19 cellular contexts compared by ENCODE assay signal in genomic region chr5:134948929-134949328, GRCh38. TPM values are rescaled to one million over a fixed set of nuclear protein-coding genes. Genes with fewer than 3 reads are reported as not detected.
DNase-seq lines count a peak whose midpoint lies in the region; ATAC-seq and TF ChIP-seq lines count a peak whose summit lies in the region.
"Had no signal": no experiment of that assay in that cellular context is flagged by ENCODE, and none has a peak within 500 bp of the region (broad histone marks: within the 10 kb centered on the region; RNA-seq: fewer than 3 reads in every experiment).

No MANE protein-coding gene starts in this region.

- in situ Hi-C loops in astrocyte of the cerebellum (cut with HindIII; ENCODE audit: low sequenced_read_pairs) = no loop called here

- TF ChIP-seq RAD21 in SK-N-SH (IDR thresholded peaks at IDR 0.05; ENCODE audit: low read length) = no peak

- peak; percentile 12; the same call in 1 of the 3 replicates for ATAC-seq in SK-N-SH treated with all-trans-retinoic acid at 6 μM for 48 hours
- ATAC-seq in GM21825 (IDR thresholded peaks at IDR 0.05; ENCODE audit: unreplicated experiment) = no peak
- ATAC-seq: T-cell had no signal

- peaks cover 7% of the 10 kb centered on the region for H3F3A ChIP-seq in SK-N-SH (replicated peaks; ENCODE audit: insufficient read depth)

- no peaks in the 10 kb centered on the region for H4K20me1 ChIP-seq in SK-N-SH (ENCODE audit: insufficient read depth)

- POLR2A ChIA-PET in SK-N-SH (lab: Yijun Ruan, JAX) = interaction anchor here (0.6 kb wide), 1 partner anchor 38 kb away, joined by 4 read pairs; no protein-coding TSS in a partner anchor

- H3K36me3 ChIP-seq in SK-N-SH (replicated peaks in 1 of 2; ENCODE audit: control insufficient read depth in 1 of 2, insufficient read depth in 2 of 2, low read length in 1 of 2) = peaks cover 0 to 5% of the 10 kb centered on the region in 2 experiments
- H3K36me3 ChIP-seq: adrenal gland, suprapubic skin had no signal

- DNase-seq in SK-N-SH (no peak), astrocyte of the cerebellum (ENCODE audit: low read depth) (peak; percentile 5), fibroblast of the conjunctiva (ENCODE audit: low read depth) (peak; percentile 18), stromal cell of bone marrow (ENCODE audit: low read depth) (peak; percentile 40), NCI-H82 (lab: John Stamatoyannopoulos, UW) (no peak), NCI-H345 treated with DMSO at 0.1 percent for 48 hours (lab: John Stamatoyannopoulos, UW; ENCODE audit: unreplicated experiment) (no peak)
- DNase-seq: activated CD4-positive, alpha-beta T cell treated with anti-CD3 and anti-CD28 coated beads for 1 hour; activated T-cell treated with anti-CD3 and anti-CD28 coated beads for 4 hours; Caco-2; effector CD4-positive, alpha-beta T cell; mesendoderm; NCI-H1436 treated with DMSO at 0.1 percent for 48 hours; OCI-M1; T-cell had no signal

- no peak for TF ChIP-seq EP300 in SK-N-SH (IDR thresholded peaks at IDR 0.05; ENCODE audit: borderline replicate concordance in 1 of 2, low read depth in 1 of 2, low read length in 1 of 2)

- H3K4me1 ChIP-seq in SK-N-SH (ENCODE audit: control insufficient read depth in 1 of 2, insufficient read depth in 2 of 2, low read depth in 1 of 2, low read length in 1 of 2) = peaks cover 0 to 19% of the 10 kb centered on the region in 2 experiments; a peak in 2 of 4 replicates
- H3K4me1 ChIP-seq: adrenal gland, Caco-2 had no signal

- no peaks in the 10 kb centered on the region for H3K9me2 ChIP-seq in SK-N-SH

- WGBS in SK-N-SH (ENCODE audit: low lambda C conversion rate) = 84% methylated on average over 5 of the region's 5 CpGs

- H3K79me2 ChIP-seq in SK-N-SH (ENCODE audit: insufficient read depth) = no peaks in the 10 kb centered on the region

- H3K9me3 ChIP-seq in SK-N-SH = 0 out of 2 replicates have a peak, but pooled peaks cover 5% of the 10 kb centered on the region
- H3K9me3 ChIP-seq: adrenal gland, Caco-2, suprapubic skin had no signal

- H3K27me3 ChIP-seq in SK-N-SH (ENCODE audit: insufficient read depth) = no peaks in the 10 kb centered on the region
- H3K27me3 ChIP-seq: adrenal gland, neural progenitor cell, suprapubic skin had no signal

- H3K4me3 ChIP-seq in SK-N-SH (ENCODE audit: low read depth in 2 of 2, low read length in 1 of 2) = no peak overlapping the region
- no peak overlapping the region for H3K4me3 ChIP-seq in astrocyte of the cerebellum (ENCODE audit: low read depth, low read length)
- H3K4me3 ChIP-seq: adrenal gland, neural progenitor cell, suprapubic skin had no signal

- no peak overlapping the region for H3K27ac ChIP-seq in SK-N-SH (ENCODE audit: low read depth in 2 of 2, low read length in 1 of 2)
- H3K27ac ChIP-seq: adrenal gland, neural progenitor cell, suprapubic skin had no signal

- H2AFZ ChIP-seq in SK-N-SH (ENCODE audit: low read depth) = no peak overlapping the region
- H2AFZ ChIP-seq: neural progenitor cell had no signal

- TF ChIP-seq CTCF in SK-N-SH (IDR thresholded peaks at IDR 0.05) (no peak), astrocyte of the cerebellum (IDR thresholded peaks at IDR 0.05; ENCODE audit: low read depth, low read length, missing control alignments) (no peak)

- CTCF ChIA-PET in SK-N-SH (lab: Yijun Ruan, JAX) = interaction anchor here (1.0 kb wide), 1 partner anchor 15 kb away, joined by 3 read pairs; no protein-coding TSS in a partner anchor

- no peak overlapping the region for H3K9ac ChIP-seq in SK-N-SH
- H3K9ac ChIP-seq: neural progenitor cell had no signal

- H3K4me2 ChIP-seq in SK-N-SH = no peak overlapping the region
- H3K4me2 ChIP-seq: neural progenitor cell had no signal

TF ChIP-seq in SK-N-SH treated with all-trans-retinoic acid at 6 μM for 48 hours, 23 proteins besides CTCF, POLR2A, EP300 and RAD21:
- no peak for TF ChIP-seq POU6F1 (CRISPR knock-in tag; IDR thresholded peaks at IDR 0.05; ENCODE audit: borderline replicate concordance, low read depth)
- TF ChIP-seq CSDC2 (CRISPR knock-in tag; IDR thresholded peaks at IDR 0.05) = no peak
- no peak for TF ChIP-seq ZFP3 (CRISPR knock-in tag; IDR thresholded peaks at IDR 0.05)
- no peak for TF ChIP-seq CSRNP3 (CRISPR knock-in tag; IDR thresholded peaks at IDR 0.05)
- TF ChIP-seq TCF4 (CRISPR knock-in tag; IDR thresholded peaks at IDR 0.05; ENCODE audit: borderline replicate concordance) = no peak
- TF ChIP-seq SNAI2 (CRISPR knock-in tag; IDR thresholded peaks at IDR 0.05) = no peak
- no peak for TF ChIP-seq OSR1 (CRISPR knock-in tag; IDR thresholded peaks at IDR 0.05)
- no peak for TF ChIP-seq ARNTL (CRISPR knock-in tag; IDR thresholded peaks at IDR 0.05; ENCODE audit: borderline replicate concordance, low read depth)
TF ChIP-seq in SK-N-SH treated with all-trans-retinoic acid at 6 μM for 48 hours: peak in this region for 0.

TF ChIP-seq in SK-N-SH, 30 proteins besides CTCF, POLR2A, EP300 and RAD21:
- TF ChIP-seq SIN3A (IDR thresholded peaks at IDR 0.05; ENCODE audit: borderline replicate concordance, low read depth, low read length) = no peak
- no peak for TF ChIP-seq JUND (IDR thresholded peaks at IDR 0.05)
- TF ChIP-seq ELF1 (IDR thresholded peaks at IDR 0.05) = no peak
- TF ChIP-seq CHD2 (IDR thresholded peaks at IDR 0.05; ENCODE audit: low read length, partially characterized antibody) = no peak
- TF ChIP-seq MAX (IDR thresholded peaks at IDR 0.05; ENCODE audit: low read depth) = no peak
- TF ChIP-seq ZBTB33 (IDR thresholded peaks at IDR 0.05; ENCODE audit: borderline replicate concordance, low read depth) = no peak
- no peak for TF ChIP-seq RFX5 (IDR thresholded peaks at IDR 0.05; ENCODE audit: low read length)
- no peak for TF ChIP-seq POLR2AphosphoS5 (IDR thresholded peaks at IDR 0.05; ENCODE audit: low read depth, low read length)
- TF ChIP-seq TCF12 (IDR thresholded peaks at IDR 0.05) = no peak

RNA-seq across cellular contexts. Expression of gene CATSPER3, which starts 18.8 kb away (rescaled TPM):
- 0.26 and 0.37 TPM in 2 replicates for polyA plus RNA-seq in SK-N-SH (2012; rRNA removed)
- 0.26 and 0.33 TPM in 2 replicates for polyA plus RNA-seq in SK-N-SH (2012; cell fraction: cytosol; rRNA removed)
- 0.92 and 1.5 TPM in 2 replicates for polyA plus RNA-seq in SK-N-SH (2012; cell fraction: nucleus; rRNA removed)

RNA-seq across cellular contexts. Expression of gene PCBD2, which starts 44.0 kb away (rescaled TPM):
- polyA plus RNA-seq in SK-N-SH (2012; rRNA removed) = 5.1 and 6.2 TPM in 2 replicates
- 7.5 and 7.7 TPM in 2 replicates for polyA plus RNA-seq in SK-N-SH (2012; cell fraction: cytosol; rRNA removed)
- 6.9 and 8.8 TPM in 2 replicates for polyA plus RNA-seq in SK-N-SH (2012; cell fraction: nucleus; rRNA removed)

Comparison
In these comparisons a context has a peak if more than half of its experiments do, and no peak if none do; other contexts are left out.
1. DNase-seq: peak in astrocyte of the cerebellum (single experiment), fibroblast of the conjunctiva (single experiment) and stromal cell of bone marrow (single experiment); none in SK-N-SH (single experiment), NCI-H82 (single experiment) and NCI-H345 treated with DMSO at 0.1 percent for 48 hours (single experiment).